In the genomic region with DNA sequence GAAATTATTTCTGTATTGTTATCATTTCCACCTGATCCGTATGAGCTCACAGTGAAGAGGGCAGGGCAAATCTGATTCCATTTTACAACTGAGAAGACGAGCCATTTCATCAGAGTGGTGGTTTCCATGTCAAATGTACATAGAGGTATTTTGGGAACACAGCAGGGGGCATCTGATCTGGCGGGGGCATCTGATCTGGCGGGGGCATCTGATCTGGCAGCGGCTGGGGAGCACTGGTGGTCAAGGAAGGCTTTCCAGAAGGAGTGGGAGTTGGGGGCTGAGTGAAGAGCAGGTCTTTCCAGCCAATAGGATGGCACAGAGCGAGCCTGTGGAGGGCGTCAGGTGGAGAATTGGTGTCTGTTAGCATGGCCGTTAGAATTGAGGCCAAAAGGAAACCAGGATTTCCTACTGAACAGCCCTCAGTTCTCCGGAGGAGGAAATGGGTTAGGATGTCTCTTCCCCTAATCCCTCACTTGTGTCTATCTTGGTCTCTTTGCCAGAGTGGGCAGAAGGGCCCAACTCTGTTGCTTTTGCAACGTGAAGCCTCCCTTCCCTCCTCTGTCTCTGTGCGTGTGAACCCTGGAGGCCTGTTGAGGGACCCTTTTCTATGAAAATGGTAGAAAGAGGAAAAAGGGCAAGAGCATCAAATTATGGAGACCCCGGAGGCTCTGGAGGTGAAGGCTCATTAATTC, we compare ENCODE assay signal across 1 cellular context.
A peak's percentile ranks its signal among the peaks of the same experiment; 100 is the strongest.
TF ChIP-seq lines count a peak whose summit lies in the region.

No MANE protein-coding gene starts in this region.

TF ChIP-seq in K562, 482 proteins besides CTCF, POLR2A, EP300 and RAD21 (continued from another document and continues in another):
- TF ChIP-seq PML (IDR thresholded peaks at IDR 0.05; ENCODE audit: low read length) (no peak), ADNP (tag; IDR thresholded peaks at IDR 0.05) (no peak), SMARCA5 (IDR thresholded peaks at IDR 0.05) (no peak), SAFB (IDR thresholded peaks at IDR 0.05; ENCODE audit: borderline replicate concordance, low read depth, low read length) (no peak), PPARD (CRISPR knock-in tag; IDR thresholded peaks at IDR 0.05) (no peak), ARNT (IDR thresholded peaks at IDR 0.05) (no peak; a peak in 1 of 4 replicates), HDGF (IDR thresholded peaks at IDR 0.05) (no peak), RBM22 (IDR thresholded peaks at IDR 0.05; ENCODE audit: low read depth, low read length, poor library complexity, severe bottlenecking) (no peak), RBM14 (IDR thresholded peaks at IDR 0.05; ENCODE audit: borderline replicate concordance, insufficient read depth, low read depth, low read length) (no peak), MAFF (IDR thresholded peaks at IDR 0.05; ENCODE audit: low read length) (no peak), TAF7 (tag; IDR thresholded peaks at IDR 0.05) (peak; percentile 44), FOXA1 (IDR thresholded peaks at IDR 0.05; ENCODE audit: borderline replicate concordance) (no peak), POLR2AphosphoS5 (IDR thresholded peaks at IDR 0.05; ENCODE audit: control insufficient read depth, insufficient read depth, low read depth, low read length) (no peak; the same call in 1 of the 2 replicates), SLC30A9 (CRISPR knock-in tag; IDR thresholded peaks at IDR 0.05) (no peak), RBBP5 (IDR thresholded peaks at IDR 0.05; ENCODE audit: borderline replicate concordance, insufficient read depth, low read length, poor library complexity, severe bottlenecking) (no peak), ZNF311 (CRISPR knock-in tag; IDR thresholded peaks at IDR 0.05) (peak; percentile 93), CCAR2 (IDR thresholded peaks at IDR 0.05; ENCODE audit: low read depth, low read length) (no peak), ZNF77 (CRISPR knock-in tag; IDR thresholded peaks at IDR 0.05) (no peak), ZNF146 (CRISPR knock-in tag; IDR thresholded peaks at IDR 0.05; ENCODE audit: unreplicated experiment) (no peak), SMAD4 (CRISPR knock-in tag; conservative IDR thresholded peaks at IDR 0.05) (peak; percentile 95), ZKSCAN1 (IDR thresholded peaks at IDR 0.05; ENCODE audit: low read depth, low read length) (no peak)
- TF ChIP-seq, protein P1, sequence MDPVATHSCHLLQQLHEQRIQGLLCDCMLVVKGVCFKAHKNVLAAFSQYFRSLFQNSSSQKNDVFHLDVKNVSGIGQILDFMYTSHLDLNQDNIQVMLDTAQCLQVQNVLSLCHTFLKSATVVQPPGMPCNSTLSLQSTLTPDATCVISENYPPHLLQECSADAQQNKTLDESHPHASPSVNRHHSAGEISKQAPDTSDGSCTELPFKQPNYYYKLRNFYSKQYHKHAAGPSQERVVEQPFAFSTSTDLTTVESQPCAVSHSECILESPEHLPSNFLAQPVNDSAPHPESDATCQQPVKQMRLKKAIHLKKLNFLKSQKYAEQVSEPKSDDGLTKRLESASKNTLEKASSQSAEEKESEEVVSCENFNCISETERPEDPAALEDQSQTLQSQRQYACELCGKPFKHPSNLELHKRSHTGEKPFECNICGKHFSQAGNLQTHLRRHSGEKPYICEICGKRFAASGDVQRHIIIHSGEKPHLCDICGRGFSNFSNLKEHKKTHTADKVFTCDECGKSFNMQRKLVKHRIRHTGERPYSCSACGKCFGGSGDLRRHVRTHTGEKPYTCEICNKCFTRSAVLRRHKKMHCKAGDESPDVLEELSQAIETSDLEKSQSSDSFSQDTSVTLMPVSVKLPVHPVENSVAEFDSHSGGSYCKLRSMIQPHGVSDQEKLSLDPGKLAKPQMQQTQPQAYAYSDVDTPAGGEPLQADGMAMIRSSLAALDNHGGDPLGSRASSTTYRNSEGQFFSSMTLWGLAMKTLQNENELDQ (CRISPR knock-in tag; IDR thresholded peaks at IDR 0.05; ENCODE audit: borderline replicate concordance), result no peak
- TF ChIP-seq, protein P2, sequence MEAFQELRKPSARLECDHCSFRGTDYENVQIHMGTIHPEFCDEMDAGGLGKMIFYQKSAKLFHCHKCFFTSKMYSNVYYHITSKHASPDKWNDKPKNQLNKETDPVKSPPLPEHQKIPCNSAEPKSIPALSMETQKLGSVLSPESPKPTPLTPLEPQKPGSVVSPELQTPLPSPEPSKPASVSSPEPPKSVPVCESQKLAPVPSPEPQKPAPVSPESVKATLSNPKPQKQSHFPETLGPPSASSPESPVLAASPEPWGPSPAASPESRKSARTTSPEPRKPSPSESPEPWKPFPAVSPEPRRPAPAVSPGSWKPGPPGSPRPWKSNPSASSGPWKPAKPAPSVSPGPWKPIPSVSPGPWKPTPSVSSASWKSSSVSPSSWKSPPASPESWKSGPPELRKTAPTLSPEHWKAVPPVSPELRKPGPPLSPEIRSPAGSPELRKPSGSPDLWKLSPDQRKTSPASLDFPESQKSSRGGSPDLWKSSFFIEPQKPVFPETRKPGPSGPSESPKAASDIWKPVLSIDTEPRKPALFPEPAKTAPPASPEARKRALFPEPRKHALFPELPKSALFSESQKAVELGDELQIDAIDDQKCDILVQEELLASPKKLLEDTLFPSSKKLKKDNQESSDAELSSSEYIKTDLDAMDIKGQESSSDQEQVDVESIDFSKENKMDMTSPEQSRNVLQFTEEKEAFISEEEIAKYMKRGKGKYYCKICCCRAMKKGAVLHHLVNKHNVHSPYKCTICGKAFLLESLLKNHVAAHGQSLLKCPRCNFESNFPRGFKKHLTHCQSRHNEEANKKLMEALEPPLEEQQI (IDR thresholded peaks at IDR 0.05), result no peak
- TF ChIP-seq, protein P3, sequence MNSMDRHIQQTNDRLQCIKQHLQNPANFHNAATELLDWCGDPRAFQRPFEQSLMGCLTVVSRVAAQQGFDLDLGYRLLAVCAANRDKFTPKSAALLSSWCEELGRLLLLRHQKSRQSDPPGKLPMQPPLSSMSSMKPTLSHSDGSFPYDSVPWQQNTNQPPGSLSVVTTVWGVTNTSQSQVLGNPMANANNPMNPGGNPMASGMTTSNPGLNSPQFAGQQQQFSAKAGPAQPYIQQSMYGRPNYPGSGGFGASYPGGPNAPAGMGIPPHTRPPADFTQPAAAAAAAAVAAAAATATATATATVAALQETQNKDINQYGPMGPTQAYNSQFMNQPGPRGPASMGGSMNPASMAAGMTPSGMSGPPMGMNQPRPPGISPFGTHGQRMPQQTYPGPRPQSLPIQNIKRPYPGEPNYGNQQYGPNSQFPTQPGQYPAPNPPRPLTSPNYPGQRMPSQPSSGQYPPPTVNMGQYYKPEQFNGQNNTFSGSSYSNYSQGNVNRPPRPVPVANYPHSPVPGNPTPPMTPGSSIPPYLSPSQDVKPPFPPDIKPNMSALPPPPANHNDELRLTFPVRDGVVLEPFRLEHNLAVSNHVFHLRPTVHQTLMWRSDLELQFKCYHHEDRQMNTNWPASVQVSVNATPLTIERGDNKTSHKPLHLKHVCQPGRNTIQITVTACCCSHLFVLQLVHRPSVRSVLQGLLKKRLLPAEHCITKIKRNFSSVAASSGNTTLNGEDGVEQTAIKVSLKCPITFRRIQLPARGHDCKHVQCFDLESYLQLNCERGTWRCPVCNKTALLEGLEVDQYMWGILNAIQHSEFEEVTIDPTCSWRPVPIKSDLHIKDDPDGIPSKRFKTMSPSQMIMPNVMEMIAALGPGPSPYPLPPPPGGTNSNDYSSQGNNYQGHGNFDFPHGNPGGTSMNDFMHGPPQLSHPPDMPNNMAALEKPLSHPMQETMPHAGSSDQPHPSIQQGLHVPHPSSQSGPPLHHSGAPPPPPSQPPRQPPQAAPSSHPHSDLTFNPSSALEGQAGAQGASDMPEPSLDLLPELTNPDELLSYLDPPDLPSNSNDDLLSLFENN (IDR thresholded peaks at IDR 0.05; ENCODE audit: low read depth in 2 of 2, low read length in 2 of 2), result no peak
- TF ChIP-seq, protein P4, sequence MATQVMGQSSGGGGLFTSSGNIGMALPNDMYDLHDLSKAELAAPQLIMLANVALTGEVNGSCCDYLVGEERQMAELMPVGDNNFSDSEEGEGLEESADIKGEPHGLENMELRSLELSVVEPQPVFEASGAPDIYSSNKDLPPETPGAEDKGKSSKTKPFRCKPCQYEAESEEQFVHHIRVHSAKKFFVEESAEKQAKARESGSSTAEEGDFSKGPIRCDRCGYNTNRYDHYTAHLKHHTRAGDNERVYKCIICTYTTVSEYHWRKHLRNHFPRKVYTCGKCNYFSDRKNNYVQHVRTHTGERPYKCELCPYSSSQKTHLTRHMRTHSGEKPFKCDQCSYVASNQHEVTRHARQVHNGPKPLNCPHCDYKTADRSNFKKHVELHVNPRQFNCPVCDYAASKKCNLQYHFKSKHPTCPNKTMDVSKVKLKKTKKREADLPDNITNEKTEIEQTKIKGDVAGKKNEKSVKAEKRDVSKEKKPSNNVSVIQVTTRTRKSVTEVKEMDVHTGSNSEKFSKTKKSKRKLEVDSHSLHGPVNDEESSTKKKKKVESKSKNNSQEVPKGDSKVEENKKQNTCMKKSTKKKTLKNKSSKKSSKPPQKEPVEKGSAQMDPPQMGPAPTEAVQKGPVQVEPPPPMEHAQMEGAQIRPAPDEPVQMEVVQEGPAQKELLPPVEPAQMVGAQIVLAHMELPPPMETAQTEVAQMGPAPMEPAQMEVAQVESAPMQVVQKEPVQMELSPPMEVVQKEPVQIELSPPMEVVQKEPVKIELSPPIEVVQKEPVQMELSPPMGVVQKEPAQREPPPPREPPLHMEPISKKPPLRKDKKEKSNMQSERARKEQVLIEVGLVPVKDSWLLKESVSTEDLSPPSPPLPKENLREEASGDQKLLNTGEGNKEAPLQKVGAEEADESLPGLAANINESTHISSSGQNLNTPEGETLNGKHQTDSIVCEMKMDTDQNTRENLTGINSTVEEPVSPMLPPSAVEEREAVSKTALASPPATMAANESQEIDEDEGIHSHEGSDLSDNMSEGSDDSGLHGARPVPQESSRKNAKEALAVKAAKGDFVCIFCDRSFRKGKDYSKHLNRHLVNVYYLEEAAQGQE (CRISPR knock-in tag; IDR thresholded peaks at IDR 0.05; ENCODE audit: low read depth), result peak; percentile 63; the same call in 1 of the 2 replicates
- TF ChIP-seq, protein P5, sequence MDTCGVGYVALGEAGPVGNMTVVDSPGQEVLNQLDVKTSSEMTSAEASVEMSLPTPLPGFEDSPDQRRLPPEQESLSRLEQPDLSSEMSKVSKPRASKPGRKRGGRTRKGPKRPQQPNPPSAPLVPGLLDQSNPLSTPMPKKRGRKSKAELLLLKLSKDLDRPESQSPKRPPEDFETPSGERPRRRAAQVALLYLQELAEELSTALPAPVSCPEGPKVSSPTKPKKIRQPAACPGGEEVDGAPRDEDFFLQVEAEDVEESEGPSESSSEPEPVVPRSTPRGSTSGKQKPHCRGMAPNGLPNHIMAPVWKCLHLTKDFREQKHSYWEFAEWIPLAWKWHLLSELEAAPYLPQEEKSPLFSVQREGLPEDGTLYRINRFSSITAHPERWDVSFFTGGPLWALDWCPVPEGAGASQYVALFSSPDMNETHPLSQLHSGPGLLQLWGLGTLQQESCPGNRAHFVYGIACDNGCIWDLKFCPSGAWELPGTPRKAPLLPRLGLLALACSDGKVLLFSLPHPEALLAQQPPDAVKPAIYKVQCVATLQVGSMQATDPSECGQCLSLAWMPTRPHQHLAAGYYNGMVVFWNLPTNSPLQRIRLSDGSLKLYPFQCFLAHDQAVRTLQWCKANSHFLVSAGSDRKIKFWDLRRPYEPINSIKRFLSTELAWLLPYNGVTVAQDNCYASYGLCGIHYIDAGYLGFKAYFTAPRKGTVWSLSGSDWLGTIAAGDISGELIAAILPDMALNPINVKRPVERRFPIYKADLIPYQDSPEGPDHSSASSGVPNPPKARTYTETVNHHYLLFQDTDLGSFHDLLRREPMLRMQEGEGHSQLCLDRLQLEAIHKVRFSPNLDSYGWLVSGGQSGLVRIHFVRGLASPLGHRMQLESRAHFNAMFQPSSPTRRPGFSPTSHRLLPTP (IDR thresholded peaks at IDR 0.05; ENCODE audit: borderline replicate concordance, extremely low read depth, insufficient read length), result no peak
- TF ChIP-seq, protein P6, sequence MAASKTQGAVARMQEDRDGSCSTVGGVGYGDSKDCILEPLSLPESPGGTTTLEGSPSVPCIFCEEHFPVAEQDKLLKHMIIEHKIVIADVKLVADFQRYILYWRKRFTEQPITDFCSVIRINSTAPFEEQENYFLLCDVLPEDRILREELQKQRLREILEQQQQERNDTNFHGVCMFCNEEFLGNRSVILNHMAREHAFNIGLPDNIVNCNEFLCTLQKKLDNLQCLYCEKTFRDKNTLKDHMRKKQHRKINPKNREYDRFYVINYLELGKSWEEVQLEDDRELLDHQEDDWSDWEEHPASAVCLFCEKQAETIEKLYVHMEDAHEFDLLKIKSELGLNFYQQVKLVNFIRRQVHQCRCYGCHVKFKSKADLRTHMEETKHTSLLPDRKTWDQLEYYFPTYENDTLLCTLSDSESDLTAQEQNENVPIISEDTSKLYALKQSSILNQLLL (CRISPR knock-in tag; IDR thresholded peaks at IDR 0.05; ENCODE audit: borderline replicate concordance), result no peak
- TF ChIP-seq, protein P7, sequence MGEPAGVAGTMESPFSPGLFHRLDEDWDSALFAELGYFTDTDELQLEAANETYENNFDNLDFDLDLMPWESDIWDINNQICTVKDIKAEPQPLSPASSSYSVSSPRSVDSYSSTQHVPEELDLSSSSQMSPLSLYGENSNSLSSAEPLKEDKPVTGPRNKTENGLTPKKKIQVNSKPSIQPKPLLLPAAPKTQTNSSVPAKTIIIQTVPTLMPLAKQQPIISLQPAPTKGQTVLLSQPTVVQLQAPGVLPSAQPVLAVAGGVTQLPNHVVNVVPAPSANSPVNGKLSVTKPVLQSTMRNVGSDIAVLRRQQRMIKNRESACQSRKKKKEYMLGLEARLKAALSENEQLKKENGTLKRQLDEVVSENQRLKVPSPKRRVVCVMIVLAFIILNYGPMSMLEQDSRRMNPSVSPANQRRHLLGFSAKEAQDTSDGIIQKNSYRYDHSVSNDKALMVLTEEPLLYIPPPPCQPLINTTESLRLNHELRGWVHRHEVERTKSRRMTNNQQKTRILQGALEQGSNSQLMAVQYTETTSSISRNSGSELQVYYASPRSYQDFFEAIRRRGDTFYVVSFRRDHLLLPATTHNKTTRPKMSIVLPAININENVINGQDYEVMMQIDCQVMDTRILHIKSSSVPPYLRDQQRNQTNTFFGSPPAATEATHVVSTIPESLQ (CRISPR knock-in tag; IDR thresholded peaks at IDR 0.05), result no peak
- TF ChIP-seq, protein P8, sequence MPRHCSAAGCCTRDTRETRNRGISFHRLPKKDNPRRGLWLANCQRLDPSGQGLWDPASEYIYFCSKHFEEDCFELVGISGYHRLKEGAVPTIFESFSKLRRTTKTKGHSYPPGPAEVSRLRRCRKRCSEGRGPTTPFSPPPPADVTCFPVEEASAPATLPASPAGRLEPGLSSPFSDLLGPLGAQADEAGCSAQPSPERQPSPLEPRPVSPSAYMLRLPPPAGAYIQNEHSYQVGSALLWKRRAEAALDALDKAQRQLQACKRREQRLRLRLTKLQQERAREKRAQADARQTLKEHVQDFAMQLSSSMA (CRISPR knock-in tag; IDR thresholded peaks at IDR 0.05), result peak; percentile 10; the same call in 1 of the 2 replicates
- TF ChIP-seq, protein P9, sequence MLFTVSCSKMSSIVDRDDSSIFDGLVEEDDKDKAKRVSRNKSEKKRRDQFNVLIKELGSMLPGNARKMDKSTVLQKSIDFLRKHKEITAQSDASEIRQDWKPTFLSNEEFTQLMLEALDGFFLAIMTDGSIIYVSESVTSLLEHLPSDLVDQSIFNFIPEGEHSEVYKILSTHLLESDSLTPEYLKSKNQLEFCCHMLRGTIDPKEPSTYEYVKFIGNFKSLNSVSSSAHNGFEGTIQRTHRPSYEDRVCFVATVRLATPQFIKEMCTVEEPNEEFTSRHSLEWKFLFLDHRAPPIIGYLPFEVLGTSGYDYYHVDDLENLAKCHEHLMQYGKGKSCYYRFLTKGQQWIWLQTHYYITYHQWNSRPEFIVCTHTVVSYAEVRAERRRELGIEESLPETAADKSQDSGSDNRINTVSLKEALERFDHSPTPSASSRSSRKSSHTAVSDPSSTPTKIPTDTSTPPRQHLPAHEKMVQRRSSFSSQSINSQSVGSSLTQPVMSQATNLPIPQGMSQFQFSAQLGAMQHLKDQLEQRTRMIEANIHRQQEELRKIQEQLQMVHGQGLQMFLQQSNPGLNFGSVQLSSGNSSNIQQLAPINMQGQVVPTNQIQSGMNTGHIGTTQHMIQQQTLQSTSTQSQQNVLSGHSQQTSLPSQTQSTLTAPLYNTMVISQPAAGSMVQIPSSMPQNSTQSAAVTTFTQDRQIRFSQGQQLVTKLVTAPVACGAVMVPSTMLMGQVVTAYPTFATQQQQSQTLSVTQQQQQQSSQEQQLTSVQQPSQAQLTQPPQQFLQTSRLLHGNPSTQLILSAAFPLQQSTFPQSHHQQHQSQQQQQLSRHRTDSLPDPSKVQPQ (CRISPR knock-in tag; IDR thresholded peaks at IDR 0.05; ENCODE audit: borderline replicate concordance), result peak; percentile 41; the same call in 1 of the 2 replicates
